Comparison of ENCODE assay signal across 14 cellular contexts in the genomic region with DNA sequence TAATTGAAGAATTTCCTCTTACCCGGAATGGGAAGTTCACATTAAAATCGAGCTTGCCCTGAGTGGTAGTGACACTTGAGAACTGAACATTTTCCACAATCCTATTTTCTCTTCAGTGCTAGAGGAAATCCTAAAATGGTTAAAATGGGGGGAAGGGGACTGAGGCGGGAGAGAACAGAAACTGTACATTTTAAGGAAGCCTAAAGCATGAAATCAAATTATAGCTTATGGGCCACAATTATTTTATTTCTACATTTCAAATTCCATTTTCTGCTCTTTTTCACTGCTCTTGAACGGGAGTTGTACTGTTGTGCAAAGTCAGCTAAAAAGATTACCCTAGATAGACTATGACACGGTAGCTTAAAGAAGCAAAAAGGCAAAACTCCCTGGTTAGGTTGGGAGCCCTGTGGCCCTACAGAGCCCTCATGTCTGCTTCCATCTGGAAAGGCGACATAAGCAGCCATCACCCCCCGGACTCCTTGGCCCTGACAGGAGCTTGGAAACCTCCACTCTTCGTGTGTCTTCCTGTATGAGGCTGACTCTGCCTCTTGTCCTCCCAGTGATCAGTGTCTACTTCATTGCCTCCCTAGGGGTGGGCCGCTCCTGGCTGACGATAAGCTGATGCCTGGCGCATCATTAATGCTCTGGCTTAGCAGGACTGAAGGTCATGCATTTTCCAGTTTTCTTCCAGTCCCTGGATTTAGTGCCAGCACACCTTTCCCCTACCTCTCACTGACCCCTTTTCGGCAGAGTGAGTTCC.
"Had no signal": no experiment of that assay in that cellular context is flagged by ENCODE, and none has a peak within 500 bp of the region (broad histone marks: within the 10 kb centered on the region; RNA-seq: fewer than 3 reads in every experiment).

No MANE protein-coding gene starts in this region.

- H3K4me3 ChIP-seq: cardiac muscle cell, gastrocnemius medialis, lower lobe of right lung, right atrium auricular region, tibial nerve had no signal

- H3K27me3 ChIP-seq: cardiac muscle cell, gastrocnemius medialis, right atrium auricular region, tibial nerve had no signal

- ATAC-seq: activated CD8-positive, alpha-beta T cell treated with anti-CD3 and anti-CD28 coated beads, Interleukin-2, amount 10 ng/mL, durations not matched to agents 7 days and 5 days; activated naive CD8-positive, alpha-beta T cell treated with anti-CD3 and anti-CD28 coated beads, Interleukin-2, amount 50 U/mL, for 24 hours; gastrocnemius medialis; lower lobe of right lung; naive thymus-derived CD4-positive, alpha-beta T cell; T-cell had no signal

- DNase-seq: activated CD4-positive, alpha-beta T cell treated with anti-CD3 and anti-CD28 coated beads for 4 hours; activated CD8-positive, alpha-beta T cell treated with anti-CD3 and anti-CD28 coated beads, Interleukin-2, amount 10 ng/mL, durations not matched to agents 7 days and 5 days; activated naive CD4-positive, alpha-beta T cell; activated naive CD8-positive, alpha-beta T cell treated with anti-CD3 and anti-CD28 coated beads, Interleukin-2, amount 50 U/mL, for 24 hours; cortex of kidney; effector CD8-positive, alpha-beta T cell; gastrocnemius medialis; lower lobe of right lung; naive thymus-derived CD4-positive, alpha-beta T cell; small intestine; T-cell had no signal

- H3K9me3 ChIP-seq: gastrocnemius medialis, lower lobe of right lung, right atrium auricular region, tibial nerve had no signal

- H3K36me3 ChIP-seq: cardiac muscle cell, gastrocnemius medialis, lower lobe of right lung, right atrium auricular region, tibial nerve had no signal
